Comparison of ENCODE assay signal across 11 cellular contexts in genomic region chr4:74996996-74997395, GRCh38.
"Had no signal": no experiment of that assay in that cellular context is flagged by ENCODE, and none has a peak within 500 bp of the region (broad histone marks: within the 10 kb centered on the region; RNA-seq: fewer than 3 reads in every experiment).

No MANE protein-coding gene starts in this region.

- H3K9me3 ChIP-seq: right atrium auricular region, transverse colon had no signal

- H3K27ac ChIP-seq: parathyroid adenoma, right atrium auricular region, skin epidermis, transverse colon had no signal

- H3K4me3 ChIP-seq: right atrium auricular region, skin epidermis, transverse colon had no signal

- H3K27me3 ChIP-seq: right atrium auricular region, transverse colon had no signal

- H2AFZ ChIP-seq: parathyroid adenoma had no signal

- DNase-seq: activated CD4-positive, alpha-beta T cell treated with anti-CD3 and anti-CD28 coated beads, Interleukin-2, amount 50 U/mL, for 1 hour; activated effector memory CD4-positive, alpha-beta T cell treated with Interleukin-2 at 50 U/mL for 16 hours; dermis blood vessel endothelial cell; foreskin melanocyte; islet precursor cell; SW 1271; transverse colon had no signal

- H3K36me3 ChIP-seq: right atrium auricular region, transverse colon had no signal

- H3K9ac ChIP-seq: parathyroid adenoma had no signal

- H3K4me1 ChIP-seq: parathyroid adenoma, transverse colon had no signal

- ATAC-seq: stimulated activated memory B cell treated with anti-CD40 and anti-IgM and Interleukin-4, amounts not matched to agents 10 μg/mL and 1 μg/mL and 100 μg/mL, for 72 hours had no signal

- H3K79me2 ChIP-seq: parathyroid adenoma had no signal
